Comparison of ENCODE assay signal across 8 cellular contexts in the genomic region with DNA sequence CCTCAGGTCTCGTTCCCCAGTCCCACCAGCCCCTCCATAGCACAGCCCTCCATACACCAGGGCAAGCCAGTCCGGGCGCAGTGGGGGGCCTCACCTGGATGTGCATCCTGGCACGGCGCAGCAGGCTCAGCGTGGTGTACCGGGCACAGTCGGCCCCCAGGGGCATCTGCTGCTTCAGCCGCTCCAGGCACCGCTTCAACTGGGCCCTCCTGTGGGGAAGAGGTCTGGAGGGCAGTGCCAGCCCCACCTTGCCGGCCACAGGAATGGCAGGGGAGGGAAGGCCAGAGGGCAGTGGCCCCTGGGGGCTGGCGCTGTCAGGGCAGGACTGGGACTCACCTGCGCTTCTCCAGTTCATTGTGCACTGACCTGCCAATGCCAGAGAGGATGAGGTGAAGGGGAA. TPM values are rescaled to one million over a fixed set of nuclear protein-coding genes. Genes with fewer than 3 reads are reported as not detected.
DNase-seq lines count a peak whose midpoint lies in the region; ATAC-seq and TF ChIP-seq lines count a peak whose summit lies in the region.

No MANE protein-coding gene starts in this region.

- no peak for TF ChIP-seq POLR2A in gastrocnemius medialis (IDR thresholded peaks at IDR 0.05)

- peak overlapping the region; percentile 64 for H3K9ac ChIP-seq in NT2/D1 (ENCODE audit: insufficient read length, low read depth)

- peaks cover 39% of the 10 kb centered on the region for H3K36me3 ChIP-seq in NT2/D1 (ENCODE audit: insufficient read depth, insufficient read length, low read length)
- peaks cover 0 to 19% of the 10 kb centered on the region in 2 donors for H3K36me3 ChIP-seq in gastrocnemius medialis

- H3K9me3 ChIP-seq in NT2/D1 (ENCODE audit: insufficient read depth, low read length) = no peaks in the 10 kb centered on the region
- no peaks in the 10 kb centered on the region for H3K9me3 ChIP-seq in gastrocnemius medialis
- no peaks in the 10 kb centered on the region for H3K9me3 ChIP-seq in CD4-positive, alpha-beta T cell (ENCODE audit: control insufficient read depth, low read length)

- H3K4me1 ChIP-seq in NT2/D1 (ENCODE audit: insufficient read depth, insufficient read length) = peaks cover 9% of the 10 kb centered on the region
- peaks cover 28 to 30% of the 10 kb centered on the region in 2 donors for H3K4me1 ChIP-seq in gastrocnemius medialis

- H3K36me3 Mint-ChIP-seq in activated CD4-positive, alpha-beta T cell treated with anti-CD3 and anti-CD28 coated beads for 36 hours (ENCODE audit: low read depth) = peaks cover 26% of the 10 kb centered on the region
- peaks cover 19% of the 10 kb centered on the region for H3K36me3 Mint-ChIP-seq in CD4-positive, alpha-beta T cell (ENCODE audit: low read depth)

- POLR2A ChIA-PET in activated CD4-positive, alpha-beta T cell treated with anti-CD3 and anti-CD28 coated beads for 36 hours (lab: Charles Lee) = interaction anchor here (1.0 to 1.5 kb wide), 2 partner anchors 12 to 145 kb away, joined by 3 to 4 read pairs; no protein-coding TSS in a partner anchor
- POLR2A ChIA-PET in CD4-positive, alpha-beta T cell (lab: Charles Lee) = interaction anchor here (0.6 to 2.1 kb wide), 10 partner anchors 41 to 196 kb away, joined by 3 to 12 read pairs (median 4); partner anchors contain the start of genes LMAN2 and PDLIM7

- no peak for DNase-seq in activated CD4-positive, alpha-beta T cell treated with anti-CD3 and anti-CD28 coated beads for 36 hours
- DNase-seq in activated CD4-positive, alpha-beta T cell treated with anti-CD3 and anti-CD28 coated beads, Interleukin-2, amount 50 U/mL, for 48 hours = no peak
- DNase-seq in NT2/D1 (ENCODE audit: low read depth, low spot score) = no peak
- no peak for DNase-seq in epithelial cell of proximal tubule (ENCODE audit: low read depth)
- DNase-seq in gastrocnemius medialis = peak in 1 of 2 donors; percentile 17
- no peak for DNase-seq in CD4-positive, alpha-beta T cell
- DNase-seq in dedifferentiated amniotic fluid mesenchymal stem cell (ENCODE audit: extremely low spot score) = no peak
- no peak for DNase-seq in GM20000 (ENCODE audit: low spot score)

- H3K4me3 ChIP-seq in NT2/D1 (ENCODE audit: insufficient read length, low read depth) (no peak overlapping the region), epithelial cell of proximal tubule (ENCODE audit: low read depth, low read length) (peak overlapping the region; percentile 65), gastrocnemius medialis (no peak overlapping the region)

- peak overlapping the region; percentile 85 for H3K4me3 Mint-ChIP-seq in activated CD4-positive, alpha-beta T cell treated with anti-CD3 and anti-CD28 coated beads for 36 hours
- no peak overlapping the region for H3K4me3 Mint-ChIP-seq in CD4-positive, alpha-beta T cell

- H3K27ac Mint-ChIP-seq in activated CD4-positive, alpha-beta T cell treated with anti-CD3 and anti-CD28 coated beads for 36 hours = no peak overlapping the region
- H3K27ac Mint-ChIP-seq in CD4-positive, alpha-beta T cell = no peak overlapping the region

- in situ Hi-C loops in gastrocnemius medialis (cut with MboI; ENCODE audit: low sequenced_read_pairs in 4 of 4) = no loop called here

- H3K27me3 ChIP-seq in NT2/D1 (ENCODE audit: insufficient read depth, insufficient read length) = no peaks in the 10 kb centered on the region
- H3K27me3 ChIP-seq in gastrocnemius medialis = no peaks in the 10 kb centered on the region
- H3K27me3 ChIP-seq in CD4-positive, alpha-beta T cell (ENCODE audit: control insufficient read depth, insufficient read depth, low read length) = no peaks in the 10 kb centered on the region

- ATAC-seq in activated CD4-positive, alpha-beta T cell treated with anti-CD3 and anti-CD28 coated beads for 36 hours = no peak
- ATAC-seq in gastrocnemius medialis = no peak
- no peak for ATAC-seq in CD4-positive, alpha-beta T cell (ENCODE audit: poor library complexity)

- CTCF ChIA-PET in activated CD4-positive, alpha-beta T cell treated with anti-CD3 and anti-CD28 coated beads for 36 hours (lab: Charles Lee) = interaction anchor here (0.8 to 4.9 kb wide), 33 partner anchors 8 to 211 kb away, joined by 3 to 47 read pairs (median 5); partner anchors contain the start of genes DOK3, LMAN2, PDLIM7 and SLC34A1
- CTCF ChIA-PET in CD4-positive, alpha-beta T cell (lab: Charles Lee) = interaction anchor here (0.7 to 1.8 kb wide), 20 partner anchors 8 to 196 kb away, joined by 3 to 8 read pairs (median 4); partner anchors contain the start of genes LMAN2 and PDLIM7

- TF ChIP-seq CTCF in epithelial cell of proximal tubule (conservative IDR thresholded peaks at IDR 0.05; ENCODE audit: low read depth, low read length) = no peak
- TF ChIP-seq CTCF in gastrocnemius medialis (IDR thresholded peaks at IDR 0.05 in 4 of 5, conservative IDR thresholded peaks at IDR 0.05 in 1 of 5) = no peak
- TF ChIP-seq CTCF in CD4-positive, alpha-beta T cell (IDR thresholded peaks at IDR 0.05) = no peak
- TF ChIP-seq CTCF in GM20000 (IDR thresholded peaks at IDR 0.05; ENCODE audit: extremely low read depth, missing control alignments) = no peak

- H3K4me1 Mint-ChIP-seq in activated CD4-positive, alpha-beta T cell treated with anti-CD3 and anti-CD28 coated beads for 36 hours = peaks cover 43% of the 10 kb centered on the region
- H3K4me1 Mint-ChIP-seq in CD4-positive, alpha-beta T cell (ENCODE audit: low read depth) = peaks cover 55% of the 10 kb centered on the region

- no peaks in the 10 kb centered on the region for H3K27me3 Mint-ChIP-seq in activated CD4-positive, alpha-beta T cell treated with anti-CD3 and anti-CD28 coated beads for 36 hours
- peaks cover 6% of the 10 kb centered on the region for H3K27me3 Mint-ChIP-seq in CD4-positive, alpha-beta T cell

- H3K27ac ChIP-seq in gastrocnemius medialis = peak overlapping the region; percentile 63 to 79 (median 76)
- H3K27ac ChIP-seq in CD4-positive, alpha-beta T cell (ENCODE audit: low read depth, low read length) = no peak overlapping the region

- H3K9me3 Mint-ChIP-seq in activated CD4-positive, alpha-beta T cell treated with anti-CD3 and anti-CD28 coated beads for 36 hours (ENCODE audit: low read depth) = no peaks in the 10 kb centered on the region
- H3K9me3 Mint-ChIP-seq in CD4-positive, alpha-beta T cell = no peaks in the 10 kb centered on the region

- intact Hi-C loops in activated CD4-positive, alpha-beta T cell treated with anti-CD3 and anti-CD28 coated beads for 36 hours (cut with DNase I, micrococcal nuclease) = loop anchor here (5.0 to 10.0 kb wide), 4 partner anchors 74 to 663 kb away; partner anchors contain the start of genes PDLIM7 (in 1 of the 2), SLC34A1 (in 1 of the 2), TMED9 (in 1 of the 2) and TSPAN17 (in 1 of the 2)
- intact Hi-C loops in gastrocnemius medialis (cut with DNase I; ENCODE audit: low total_unique reads) = loop anchor here (5.0 kb wide), 2 partner anchors 57 to 147 kb away; no protein-coding TSS in a partner anchor
- intact Hi-C loops in CD4-positive, alpha-beta T cell (cut with DNase I, micrococcal nuclease) = loop anchor here (2.0 to 10.0 kb wide), 5 partner anchors 47 to 207 kb away; partner anchors contain the start of genes DDX41 (in 1 of the 2) and RGS14 (in 1 of the 2)

RNA-seq across cellular contexts. Expression of gene MXD3, which starts 1.4 kb away (rescaled TPM):
- total RNA-seq in activated CD4-positive, alpha-beta T cell treated with anti-CD3 and anti-CD28 coated beads for 36 hours = 10 to 100 TPM; 21.3 to 27.2 TPM
- total RNA-seq in epithelial cell of proximal tubule = 41.9 and 42.7 TPM in 2 replicates
- 1 to 10 TPM in 3 of 4 donors, under 1 TPM in 1; 0.90 to 7.8 (median 3.5) TPM for total RNA-seq in gastrocnemius medialis
- total RNA-seq in CD4-positive, alpha-beta T cell = 1 to 10 TPM; 5.8 to 7.5 TPM

RNA-seq across cellular contexts. Expression of gene PRELID1, which starts 6.7 kb away (rescaled TPM):
- 100 to 1,000 TPM; 266 to 362 TPM for total RNA-seq in activated CD4-positive, alpha-beta T cell treated with anti-CD3 and anti-CD28 coated beads for 36 hours
- 150 and 273 TPM in 2 replicates for total RNA-seq in epithelial cell of proximal tubule
- 10 to 100 TPM; 13.4 to 45.8 (median 28.2) TPM for total RNA-seq in gastrocnemius medialis
- total RNA-seq in CD4-positive, alpha-beta T cell = 10 to 100 TPM; 33.1 to 35.0 TPM

RNA-seq across cellular contexts. Expression of gene RAB24, which starts 6.8 kb away (rescaled TPM):
- total RNA-seq in activated CD4-positive, alpha-beta T cell treated with anti-CD3 and anti-CD28 coated beads for 36 hours = 10 to 100 TPM; 10.9 to 21.0 TPM
- total RNA-seq in epithelial cell of proximal tubule (16.7 and 22.4 TPM in 2 replicates), gastrocnemius medialis (10 to 100 TPM; 11.4 to 22.8 (median 14.5) TPM)
- total RNA-seq in CD4-positive, alpha-beta T cell = 10 to 100 TPM; 17.0 to 18.0 TPM

RNA-seq across cellular contexts. Expression of gene LMAN2, which starts 41.1 kb away (rescaled TPM):
- 10 to 100 TPM; 74.5 to 92.1 TPM for total RNA-seq in activated CD4-positive, alpha-beta T cell treated with anti-CD3 and anti-CD28 coated beads for 36 hours
- total RNA-seq in epithelial cell of proximal tubule (252 and 266 TPM in 2 replicates), gastrocnemius medialis (100 to 1,000 TPM in 1 of 4 donors, 10 to 100 TPM in 3; 70.2 to 109 (median 86.6) TPM)
- total RNA-seq in CD4-positive, alpha-beta T cell = 10 to 100 TPM; 54.5 to 55.6 TPM

RNA-seq across cellular contexts. Expression of gene RGS14, which starts 47.4 kb away (rescaled TPM):
- total RNA-seq in activated CD4-positive, alpha-beta T cell treated with anti-CD3 and anti-CD28 coated beads for 36 hours = 10 to 100 TPM; 43.8 to 62.0 TPM
- total RNA-seq in epithelial cell of proximal tubule (17.1 and 19.6 TPM in 2 replicates), gastrocnemius medialis (10 to 100 TPM in 1 of 4 donors, 1 to 10 TPM in 3; 1.6 to 25.9 (median 5.0) TPM)
- total RNA-seq in CD4-positive, alpha-beta T cell = 10 to 100 TPM; 34.7 to 35.3 TPM
